2 cellular contexts compared by ENCODE assay signal in the genomic region with DNA sequence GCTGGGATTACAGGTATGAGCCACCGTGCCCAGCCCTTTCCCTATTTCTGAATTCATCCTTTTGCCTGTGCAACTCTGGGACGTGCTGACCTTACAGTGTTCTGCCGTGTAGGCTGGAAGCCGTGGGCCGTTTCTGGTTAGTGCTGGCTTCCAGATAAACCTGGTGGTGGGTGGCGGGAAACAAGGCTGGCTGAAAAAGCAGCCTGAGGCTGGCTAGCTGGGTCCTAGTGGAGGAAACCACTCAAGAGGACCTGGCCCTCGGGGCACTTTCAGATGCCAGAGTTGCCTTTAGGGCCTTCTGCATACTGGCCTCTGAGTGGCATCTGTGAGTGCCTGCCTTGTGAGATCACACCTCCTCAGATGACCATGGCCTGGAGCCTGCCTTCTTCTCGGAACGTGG.
TF ChIP-seq lines count a peak whose summit lies in the region.

No MANE protein-coding gene starts in this region.

TF ChIP-seq in HEK293, 187 proteins besides CTCF, POLR2A, EP300 and RAD21 (continued from another document):
- no peak for TF ChIP-seq ZNF140 (tag by site-specific recombination; IDR thresholded peaks at IDR 0.05)
TF ChIP-seq in HEK293: peak in this region for 2.

TF ChIP-seq in K562, 482 proteins besides CTCF, POLR2A, EP300 and RAD21 (continued from another document):
- TF ChIP-seq, protein P1, sequence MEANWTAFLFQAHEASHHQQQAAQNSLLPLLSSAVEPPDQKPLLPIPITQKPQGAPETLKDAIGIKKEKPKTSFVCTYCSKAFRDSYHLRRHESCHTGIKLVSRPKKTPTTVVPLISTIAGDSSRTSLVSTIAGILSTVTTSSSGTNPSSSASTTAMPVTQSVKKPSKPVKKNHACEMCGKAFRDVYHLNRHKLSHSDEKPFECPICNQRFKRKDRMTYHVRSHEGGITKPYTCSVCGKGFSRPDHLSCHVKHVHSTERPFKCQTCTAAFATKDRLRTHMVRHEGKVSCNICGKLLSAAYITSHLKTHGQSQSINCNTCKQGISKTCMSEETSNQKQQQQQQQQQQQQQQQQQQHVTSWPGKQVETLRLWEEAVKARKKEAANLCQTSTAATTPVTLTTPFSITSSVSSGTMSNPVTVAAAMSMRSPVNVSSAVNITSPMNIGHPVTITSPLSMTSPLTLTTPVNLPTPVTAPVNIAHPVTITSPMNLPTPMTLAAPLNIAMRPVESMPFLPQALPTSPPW (CRISPR knock-in tag; IDR thresholded peaks at IDR 0.05), result no peak
- TF ChIP-seq HNRNPUL1 (IDR thresholded peaks at IDR 0.05; ENCODE audit: low read length), result no peak
- peak; percentile 40; the same call in 1 of the 2 replicates for TF ChIP-seq RBFOX2 (IDR thresholded peaks at IDR 0.05; ENCODE audit: low read depth, low read length)
- TF ChIP-seq, protein P2, sequence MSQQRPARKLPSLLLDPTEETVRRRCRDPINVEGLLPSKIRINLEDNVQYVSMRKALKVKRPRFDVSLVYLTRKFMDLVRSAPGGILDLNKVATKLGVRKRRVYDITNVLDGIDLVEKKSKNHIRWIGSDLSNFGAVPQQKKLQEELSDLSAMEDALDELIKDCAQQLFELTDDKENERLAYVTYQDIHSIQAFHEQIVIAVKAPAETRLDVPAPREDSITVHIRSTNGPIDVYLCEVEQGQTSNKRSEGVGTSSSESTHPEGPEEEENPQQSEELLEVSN (IDR thresholded peaks at IDR 0.05; ENCODE audit: borderline replicate concordance in 1 of 2, extremely low read depth in 1 of 2, insufficient read depth in 1 of 2, insufficient read length in 1 of 2, low read depth in 1 of 2, low read length in 1 of 2, poor library complexity in 1 of 2, severe bottlenecking in 1 of 2), result peak in 1 of 2 experiments; percentile 74
- no peak for TF ChIP-seq ZFP36 (IDR thresholded peaks at IDR 0.05; ENCODE audit: low read depth, low read length, partially characterized antibody)
- TF ChIP-seq RBBP5 (IDR thresholded peaks at IDR 0.05; ENCODE audit: borderline replicate concordance, insufficient read depth, low read length, poor library complexity, severe bottlenecking), result no peak
- peak; percentile 54 for TF ChIP-seq EGR1 (conservative IDR thresholded peaks at IDR 0.05)
- TF ChIP-seq MCM2 (IDR thresholded peaks at IDR 0.05; ENCODE audit: low read depth), result no peak
- no peak for TF ChIP-seq EZH2 (IDR thresholded peaks at IDR 0.05; ENCODE audit: borderline replicate concordance, low read depth, low read length)
- no peak for TF ChIP-seq ZNF253 (CRISPR knock-in tag; conservative IDR thresholded peaks at IDR 0.05)
- no peak for TF ChIP-seq IRF2 (CRISPR knock-in tag; IDR thresholded peaks at IDR 0.05)
- TF ChIP-seq SMARCB1 (IDR thresholded peaks at IDR 0.05; ENCODE audit: insufficient read length, low read depth), result no peak
- TF ChIP-seq, protein P3, sequence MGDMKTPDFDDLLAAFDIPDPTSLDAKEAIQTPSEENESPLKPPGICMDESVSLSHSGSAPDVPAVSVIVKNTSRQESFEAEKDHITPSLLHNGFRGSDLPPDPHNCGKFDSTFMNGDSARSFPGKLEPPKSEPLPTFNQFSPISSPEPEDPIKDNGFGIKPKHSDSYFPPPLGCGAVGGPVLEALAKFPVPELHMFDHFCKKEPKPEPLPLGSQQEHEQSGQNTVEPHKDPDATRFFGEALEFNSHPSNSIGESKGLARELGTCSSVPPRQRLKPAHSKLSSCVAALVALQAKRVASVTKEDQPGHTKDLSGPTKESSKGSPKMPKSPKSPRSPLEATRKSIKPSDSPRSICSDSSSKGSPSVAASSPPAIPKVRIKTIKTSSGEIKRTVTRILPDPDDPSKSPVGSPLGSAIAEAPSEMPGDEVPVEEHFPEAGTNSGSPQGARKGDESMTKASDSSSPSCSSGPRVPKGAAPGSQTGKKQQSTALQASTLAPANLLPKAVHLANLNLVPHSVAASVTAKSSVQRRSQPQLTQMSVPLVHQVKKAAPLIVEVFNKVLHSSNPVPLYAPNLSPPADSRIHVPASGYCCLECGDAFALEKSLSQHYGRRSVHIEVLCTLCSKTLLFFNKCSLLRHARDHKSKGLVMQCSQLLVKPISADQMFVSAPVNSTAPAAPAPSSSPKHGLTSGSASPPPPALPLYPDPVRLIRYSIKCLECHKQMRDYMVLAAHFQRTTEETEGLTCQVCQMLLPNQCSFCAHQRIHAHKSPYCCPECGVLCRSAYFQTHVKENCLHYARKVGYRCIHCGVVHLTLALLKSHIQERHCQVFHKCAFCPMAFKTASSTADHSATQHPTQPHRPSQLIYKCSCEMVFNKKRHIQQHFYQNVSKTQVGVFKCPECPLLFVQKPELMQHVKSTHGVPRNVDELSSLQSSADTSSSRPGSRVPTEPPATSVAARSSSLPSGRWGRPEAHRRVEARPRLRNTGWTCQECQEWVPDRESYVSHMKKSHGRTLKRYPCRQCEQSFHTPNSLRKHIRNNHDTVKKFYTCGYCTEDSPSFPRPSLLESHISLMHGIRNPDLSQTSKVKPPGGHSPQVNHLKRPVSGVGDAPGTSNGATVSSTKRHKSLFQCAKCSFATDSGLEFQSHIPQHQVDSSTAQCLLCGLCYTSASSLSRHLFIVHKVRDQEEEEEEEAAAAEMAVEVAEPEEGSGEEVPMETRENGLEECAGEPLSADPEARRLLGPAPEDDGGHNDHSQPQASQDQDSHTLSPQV (IDR thresholded peaks at IDR 0.05), result peak; percentile 39
